ENCODE assay signal across 23 cellular contexts in genomic region chr6:15549371-15549770, GRCh38.
DNase-seq lines count a peak whose midpoint lies in the region; ATAC-seq, FAIRE-seq and TF ChIP-seq lines count a peak whose summit lies in the region.
"Had no signal": no experiment of that assay in that cellular context is flagged by ENCODE, and none has a peak within 500 bp of the region (broad histone marks: within the 10 kb centered on the region; RNA-seq: fewer than 3 reads in every experiment).

No MANE protein-coding gene starts in this region.

- peaks cover 51% of the 10 kb centered on the region for H3K4me1 Mint-ChIP-seq in activated B cell treated with CpG ODN at 0.5 μM for 24 hours
- peaks cover 49% of the 10 kb centered on the region for H3K4me1 Mint-ChIP-seq in stimulated activated memory B cell treated with anti-CD40 and anti-IgM and Interleukin-4, amounts not matched to agents 10 μg/mL and 1 μg/mL and 100 μg/mL, for 72 hours

- H3K36me3 Mint-ChIP-seq in activated B cell treated with CpG ODN at 0.5 μM for 24 hours (ENCODE audit: low read depth), result peaks cover 7% of the 10 kb centered on the region
- peaks cover 18% of the 10 kb centered on the region for H3K36me3 Mint-ChIP-seq in stimulated activated memory B cell treated with anti-CD40 and anti-IgM and Interleukin-4, amounts not matched to agents 10 μg/mL and 1 μg/mL and 100 μg/mL, for 72 hours

- H3K27me3 Mint-ChIP-seq in activated B cell treated with CpG ODN at 0.5 μM for 24 hours, result no peaks in the 10 kb centered on the region
- H3K27me3 Mint-ChIP-seq in stimulated activated memory B cell treated with anti-CD40 and anti-IgM and Interleukin-4, amounts not matched to agents 10 μg/mL and 1 μg/mL and 100 μg/mL, for 72 hours, result no peaks in the 10 kb centered on the region

- no peak for FAIRE-seq in small intestine (lab: Jason Lieb, UNC)
- FAIRE-seq: HepG2, K562, RCC 7860 had no signal

- H3K27ac Mint-ChIP-seq in activated B cell treated with CpG ODN at 0.5 μM for 24 hours, result no peak overlapping the region
- H3K27ac Mint-ChIP-seq in stimulated activated memory B cell treated with anti-CD40 and anti-IgM and Interleukin-4, amounts not matched to agents 10 μg/mL and 1 μg/mL and 100 μg/mL, for 72 hours, result no peak overlapping the region

- ATAC-seq in activated B cell treated with CpG ODN at 0.5 μM for 24 hours (ENCODE audit: low read depth) (peak; percentile 18), GM18511 (IDR thresholded peaks at IDR 0.05; ENCODE audit: unreplicated experiment) (no peak)
- ATAC-seq in stimulated activated memory B cell treated with anti-CD40 and anti-IgM and Interleukin-4, amounts not matched to agents 10 μg/mL and 1 μg/mL and 100 μg/mL, for 72 hours, result peak; percentile 45
- ATAC-seq: HepG2, K562 had no signal

- H3K9me3 ChIP-seq in MM.1S (replicated peaks; ENCODE audit: insufficient read depth, low read length) (no peaks in the 10 kb centered on the region), small intestine (ENCODE audit: control insufficient read depth, low read depth) (no peaks in the 10 kb centered on the region)

- no peak overlapping the region for H3K4me3 ChIP-seq in MM.1S (ENCODE audit: low read length)
- no peak overlapping the region for H3K4me3 ChIP-seq in small intestine (ENCODE audit: low read depth in 1 of 2, low read length in 2 of 2)
- H3K4me3 ChIP-seq: K562 had no signal

- H3K4me1 ChIP-seq in MM.1S (ENCODE audit: low read length), result no peaks in the 10 kb centered on the region
- no peaks in the 10 kb centered on the region for H3K4me1 ChIP-seq in small intestine (ENCODE audit: control insufficient read depth in 2 of 2, insufficient read depth in 1 of 2, low read depth in 1 of 2, low read length in 1 of 2)

- no peaks in the 10 kb centered on the region for H3F3A ChIP-seq in MM.1S (ENCODE audit: insufficient read depth, low read length)

- CTCF ChIA-PET in activated B cell treated with CpG ODN at 0.5 μM for 24 hours (lab: Charles Lee), result interaction anchor here (1.0 kb wide), 1 partner anchor 73 kb away, joined by 4 read pairs; no protein-coding TSS in a partner anchor

- WGBS in small intestine, 3 donors, result 86 to 94% (median 92%) methylated on average over 12 to 14 of the region's 14 CpGs

- H3K36me3 ChIP-seq in MM.1S (replicated peaks; ENCODE audit: insufficient read depth, low read length) (no peaks in the 10 kb centered on the region), small intestine (ENCODE audit: control insufficient read depth in 2 of 2, insufficient read depth in 2 of 2, low read length in 2 of 2) (no peaks in the 10 kb centered on the region)

- no peak overlapping the region for H3K4me3 Mint-ChIP-seq in activated B cell treated with CpG ODN at 0.5 μM for 24 hours
- no peak overlapping the region for H3K4me3 Mint-ChIP-seq in stimulated activated memory B cell treated with anti-CD40 and anti-IgM and Interleukin-4, amounts not matched to agents 10 μg/mL and 1 μg/mL and 100 μg/mL, for 72 hours

- H4K20me1 ChIP-seq in MM.1S (ENCODE audit: insufficient read depth, low read length), result no peaks in the 10 kb centered on the region

- H3K27me3 ChIP-seq in MM.1S (replicated peaks; ENCODE audit: insufficient read depth, low read length), result no peaks in the 10 kb centered on the region
- H3K27me3 ChIP-seq in small intestine (ENCODE audit: control insufficient read depth in 2 of 2, insufficient read depth in 2 of 2, low read length in 2 of 2), result no peaks in the 10 kb centered on the region

- no peak overlapping the region for H3K9ac ChIP-seq in MM.1S (ENCODE audit: low read length)

- TF ChIP-seq CTCF in activated B cell treated with CpG ODN at 0.5 μM for 24 hours (IDR thresholded peaks at IDR 0.05) (no peak), MM.1S (IDR thresholded peaks at IDR 0.05; ENCODE audit: low read length) (no peak)

- no peak overlapping the region for H3K4me2 ChIP-seq in MM.1S (ENCODE audit: low read depth, low read length)

- DNase-seq in CD1c-positive myeloid dendritic cell (ENCODE audit: extremely low spot score), result peak; percentile 68
- peak; percentile 52 for DNase-seq in MV-4-11 (lab: John Stamatoyannopoulos, UW)
- DNase-seq in activated B cell treated with CpG ODN at 0.5 μM for 24 hours, result no peak
- DNase-seq in MM.1S, result no peak
- no peak for DNase-seq in small intestine
- DNase-seq: DMS53, GDM1, H7, NCI-H1092 treated with DMSO at 0.1 percent for 48 hours, NCI-H146, NCI-H2029, NCI-H226, NCI-H510A treated with DMSO at 0.1 percent for 48 hours, NCI-H748 treated with DMSO at 0.1 percent for 48 hours, OCI-M1, Right ventricle myocardium superior, SW 1271 had no signal

- POLR2A ChIA-PET in activated B cell treated with CpG ODN at 0.5 μM for 24 hours (lab: Charles Lee), result interaction anchor here (0.7 to 1.1 kb wide), 3 partner anchors 10 to 109 kb away, joined by 4 to 6 read pairs (median 5); no protein-coding TSS in a partner anchor

- no peak overlapping the region for H2AFZ ChIP-seq in MM.1S (ENCODE audit: low read length)

- H3K9me2 ChIP-seq in MM.1S (replicated peaks; ENCODE audit: insufficient read depth, low read length), result no peaks in the 10 kb centered on the region

- intact Hi-C loops in activated B cell treated with CpG ODN at 0.5 μM for 24 hours (cut with micrococcal nuclease), result loop anchor here (10.0 kb wide), 1 partner anchor 45 kb away; no protein-coding TSS in a partner anchor

- peaks cover 8% of the 10 kb centered on the region; the same call in 1 of the 2 replicates for H3K79me2 ChIP-seq in MM.1S (ENCODE audit: low read length)

- no peak overlapping the region for H3K27ac ChIP-seq in MM.1S (ENCODE audit: low read length)
- no peak overlapping the region for H3K27ac ChIP-seq in small intestine (ENCODE audit: low read depth in 1 of 2, low read length in 1 of 2)
- H3K27ac ChIP-seq: C4-2B had no signal

- H3K9me3 Mint-ChIP-seq in activated B cell treated with CpG ODN at 0.5 μM for 24 hours, result no peaks in the 10 kb centered on the region
- no peaks in the 10 kb centered on the region for H3K9me3 Mint-ChIP-seq in stimulated activated memory B cell treated with anti-CD40 and anti-IgM and Interleukin-4, amounts not matched to agents 10 μg/mL and 1 μg/mL and 100 μg/mL, for 72 hours

Comparison
In these comparisons a context has a peak if more than half of its experiments do, and no peak if none do; other contexts are left out.
1. DNase-seq: peak in CD1c-positive myeloid dendritic cell (single experiment) and MV-4-11 (single experiment); none in activated B cell treated with CpG ODN at 0.5 μM for 24 hours (single experiment), MM.1S (single experiment) and small intestine (single experiment).